22 cellular contexts compared by ENCODE assay signal in genomic region chr1:85326851-85327250, GRCh38. TPM values are rescaled to one million over a fixed set of nuclear protein-coding genes. Genes with fewer than 3 reads are reported as not detected.
A peak's percentile ranks its signal among the peaks of the same experiment; 100 is the strongest.
DNase-seq lines count a peak whose midpoint lies in the region; ATAC-seq, FAIRE-seq and TF ChIP-seq lines count a peak whose summit lies in the region.
"Had no signal": no experiment of that assay in that cellular context is flagged by ENCODE, and none has a peak within 500 bp of the region (broad histone marks: within the 10 kb centered on the region; RNA-seq: fewer than 3 reads in every experiment).

No MANE protein-coding gene starts in this region.

- H3K9me3 ChIP-seq in HepG2 (ENCODE audit: low read length) (no peaks in the 10 kb centered on the region), right lobe of liver (no peaks in the 10 kb centered on the region), Panc1 (ENCODE audit: control insufficient read depth, insufficient read depth, low read depth, low read length) (no peaks in the 10 kb centered on the region), mesenchymal stem cell (ENCODE audit: control insufficient read depth, low read length) (no peaks in the 10 kb centered on the region)
- H3K9me3 ChIP-seq: BLaER1, MG63, Peyer's patch had no signal

- H3K4me1 Mint-ChIP-seq in activated CD4-positive, alpha-beta memory T cell treated with anti-CD3 and anti-CD28 coated beads, Interleukin-2, amount 10 ng/mL, durations not matched to agents 7 days and 5 days: no peaks in the 10 kb centered on the region
- H3K4me1 Mint-ChIP-seq: CD4-positive, CD25-positive, alpha-beta regulatory T cell; T-cell had no signal

- CTCF ChIA-PET in HepG2 (lab: Yijun Ruan, JAX; ENCODE audit: low intra/inter-chr PET ratio, low total read pairs) (no interaction called here), Panc1 (lab: Charles Lee) (no interaction called here)
- CTCF ChIA-PET in activated CD4-positive, alpha-beta memory T cell treated with anti-CD3 and anti-CD28 coated beads, Interleukin-2, amount 10 ng/mL, durations not matched to agents 7 days and 5 days (lab: Charles Lee): no interaction called here

- H3K9ac ChIP-seq in HepG2 (ENCODE audit: insufficient read depth, low read depth, low read length): no peak overlapping the region
- no peak overlapping the region for H3K9ac ChIP-seq in mesenchymal stem cell (ENCODE audit: low read length)
- H3K9ac ChIP-seq: BLaER1 had no signal

- H2BK120ac ChIP-seq in mesenchymal stem cell (ENCODE audit: low read depth, low read length): no peak overlapping the region

- TF ChIP-seq EP300 in HepG2 (IDR thresholded peaks at IDR 0.05; ENCODE audit: low read depth in 2 of 2, low read length in 2 of 2): no peak
- no peak for TF ChIP-seq EP300 in HepG2 (CRISPR knock-in tag; IDR thresholded peaks at IDR 0.05; ENCODE audit: borderline replicate concordance)

- H3K27me3 ChIP-seq in HepG2 (ENCODE audit: control insufficient read depth in 1 of 2, insufficient read depth in 2 of 2, low read length in 2 of 2) (no peaks in the 10 kb centered on the region), right lobe of liver (no peaks in the 10 kb centered on the region), Panc1 (ENCODE audit: control insufficient read depth, insufficient read depth, low read length) (no peaks in the 10 kb centered on the region), mesenchymal stem cell (ENCODE audit: control insufficient read depth in 1 of 2, insufficient read depth in 1 of 2, low read length in 2 of 2) (no peaks in the 10 kb centered on the region)
- H3K27me3 ChIP-seq: MG63, Peyer's patch had no signal

- TF ChIP-seq POLR2A in HepG2 (IDR thresholded peaks at IDR 0.05; ENCODE audit: insufficient read depth in 1 of 2, low read depth in 2 of 2, low read length in 2 of 2): no peak
- no peak for TF ChIP-seq POLR2A in right lobe of liver (IDR thresholded peaks at IDR 0.05)

- no peak for DNase-seq in HepG2 (ENCODE audit: low spot score)
- no peak for DNase-seq in right lobe of liver
- no peak for DNase-seq in Panc1 (ENCODE audit: low read depth, low spot score)
- DNase-seq in mesenchymal stem cell: no peak
- no peak for DNase-seq in NCI-H2081 (lab: John Stamatoyannopoulos, UW)
- DNase-seq in SIG-M5 treated with dmso at 0.1 percent for 504 hours (lab: John Stamatoyannopoulos, UW; ENCODE audit: unreplicated experiment): no peak
- no peak for DNase-seq in activated CD4-positive, alpha-beta memory T cell treated with anti-CD3 and anti-CD28 coated beads, Interleukin-2, amount 10 ng/mL, durations not matched to agents 7 days and 5 days
- DNase-seq: 8988T; CD4-positive, CD25-positive, alpha-beta regulatory T cell; DMS53; KBM-7; MG63; NCI-H1694; NCI-H2029 treated with DMSO at 0.1 percent for 48 hours; NCI-H510A; NCI-H69; Peyer's patch; SIG-M5; T-cell had no signal

- H4K20me1 ChIP-seq in HepG2 (ENCODE audit: insufficient read depth, low read length): no peaks in the 10 kb centered on the region
- H4K20me1 ChIP-seq: BLaER1 had no signal

- H3K27me3 Mint-ChIP-seq in activated CD4-positive, alpha-beta memory T cell treated with anti-CD3 and anti-CD28 coated beads, Interleukin-2, amount 10 ng/mL, durations not matched to agents 7 days and 5 days: peaks cover 50% of the 10 kb centered on the region

- H3K79me1 ChIP-seq in mesenchymal stem cell (replicated peaks; ENCODE audit: low read length, poor library complexity, severe bottlenecking): peaks cover 14% of the 10 kb centered on the region

- H3K9me3 Mint-ChIP-seq in activated CD4-positive, alpha-beta memory T cell treated with anti-CD3 and anti-CD28 coated beads, Interleukin-2, amount 10 ng/mL, durations not matched to agents 7 days and 5 days: no peaks in the 10 kb centered on the region

- no peak overlapping the region for H3K27ac Mint-ChIP-seq in activated CD4-positive, alpha-beta memory T cell treated with anti-CD3 and anti-CD28 coated beads, Interleukin-2, amount 10 ng/mL, durations not matched to agents 7 days and 5 days
- H3K27ac Mint-ChIP-seq: CD4-positive, CD25-positive, alpha-beta regulatory T cell; T-cell had no signal

- no peak overlapping the region for H3K4ac ChIP-seq in mesenchymal stem cell (ENCODE audit: low read depth in 1 of 2, low read length in 2 of 2)

- ATAC-seq in HepG2 (no peak), right lobe of liver (no peak), Panc1 (no peak)
- ATAC-seq: T-cell had no signal

- no peak overlapping the region for H4K8ac ChIP-seq in mesenchymal stem cell (ENCODE audit: low read length)

- H2AK5ac ChIP-seq in mesenchymal stem cell (ENCODE audit: low read length, severe bottlenecking): peak overlapping the region; percentile 67

- H3K4me2 ChIP-seq in HepG2 (ENCODE audit: low read depth, low read length) (no peak overlapping the region), mesenchymal stem cell (ENCODE audit: low read length, poor library complexity, severe bottlenecking) (no peak overlapping the region)
- H3K4me2 ChIP-seq: BLaER1 had no signal

- no peak overlapping the region for H2AFZ ChIP-seq in HepG2 (ENCODE audit: low read length)
- H2AFZ ChIP-seq in mesenchymal stem cell (ENCODE audit: low read depth, low read length): no peak overlapping the region

- peak overlapping the region in 1 of 2 experiments; percentile 39 for H2BK12ac ChIP-seq in mesenchymal stem cell (ENCODE audit: low read length in 2 of 2)

- no peak for TF ChIP-seq CTCF in HepG2 (CRISPR knock-in tag; IDR thresholded peaks at IDR 0.05)
- TF ChIP-seq CTCF in right lobe of liver (IDR thresholded peaks at IDR 0.05): no peak
- no peak for TF ChIP-seq CTCF in Panc1 (IDR thresholded peaks at IDR 0.05)

- no peak overlapping the region for H2BK5ac ChIP-seq in mesenchymal stem cell (ENCODE audit: low read depth, low read length, poor library complexity, severe bottlenecking)

- WGBS in HepG2 (ENCODE audit: low lambda C conversion rate): 99% methylated on average over 5 of the region's 5 CpGs
- whole genome bisulfite sequencing in right lobe of liver (ENCODE audit: insufficient coverage, low coverage, low lambda C conversion rate, missing lambda C conversion rate): 90% methylated on average over 5 of the region's 5 CpGs
- 99% methylated on average over 5 of the region's 5 CpGs for WGBS in mesenchymal stem cell

- H3K23ac ChIP-seq in mesenchymal stem cell (ENCODE audit: low read length in 2 of 2): no peak overlapping the region

- BruUV-seq in HepG2 (replicated peaks; lab: Mats Ljungman, UMichigan) (no TSS peak), Panc1 (replicated peaks; lab: Mats Ljungman, UMichigan) (no TSS peak)

- H3K27ac ChIP-seq in HepG2 (ENCODE audit: extremely low read length, insufficient read depth, low read length) (peak overlapping the region; percentile 83), right lobe of liver (no peak overlapping the region), Panc1 (ENCODE audit: low read length) (peak overlapping the region; percentile 80), mesenchymal stem cell (ENCODE audit: low read length, poor library complexity, severe bottlenecking) (peak overlapping the region; percentile 82)
- H3K27ac ChIP-seq: BLaER1, Peyer's patch had no signal

- H3K4me1 ChIP-seq in HepG2 (ENCODE audit: insufficient read depth, low read length): peaks cover 62% of the 10 kb centered on the region
- peaks cover 0 to 10% (median 3%) of the 10 kb centered on the region in 4 donors for H3K4me1 ChIP-seq in right lobe of liver
- peaks cover 47% of the 10 kb centered on the region for H3K4me1 ChIP-seq in Panc1 (ENCODE audit: control insufficient read depth, insufficient read depth, low read length)
- H3K4me1 ChIP-seq in mesenchymal stem cell (ENCODE audit: control insufficient read depth, insufficient read depth, low read depth, low read length): peaks cover 15% of the 10 kb centered on the region

- no peaks in the 10 kb centered on the region for H3K79me2 ChIP-seq in HepG2 (ENCODE audit: insufficient read depth, low read length)

- in situ Hi-C loops in HepG2 (cut with HindIII; ENCODE audit: extremely low pct_ligation_motif_present, low pct_unique_long_range_greater_than_20kb): loop anchor here (5.0 to 10.0 kb wide), 2 partner anchors 138 to 250 kb away; partner anchors contain the start of gene DDAH1
- in situ Hi-C loops in Panc1 (cut with HindIII; ENCODE audit: low pct_unique_long_range_greater_than_20kb, low sequenced_read_pairs): no loop called here

- peak overlapping the region in 1 of 2 experiments; percentile 17 for H3K18ac ChIP-seq in mesenchymal stem cell (ENCODE audit: low read depth in 1 of 2, low read length in 2 of 2)

- H3K4me3 Mint-ChIP-seq in activated CD4-positive, alpha-beta memory T cell treated with anti-CD3 and anti-CD28 coated beads, Interleukin-2, amount 10 ng/mL, durations not matched to agents 7 days and 5 days: no peak overlapping the region
- H3K4me3 Mint-ChIP-seq: CD4-positive, CD25-positive, alpha-beta regulatory T cell; T-cell had no signal

- no peak overlapping the region for H3K14ac ChIP-seq in mesenchymal stem cell (ENCODE audit: low read length in 2 of 2)

- H3K36me3 ChIP-seq in HepG2 (replicated peaks in 1 of 2; ENCODE audit: control insufficient read depth in 1 of 2, insufficient read depth in 2 of 2, low read length in 2 of 2): peaks cover 4 to 9% of the 10 kb centered on the region in 2 experiments; a peak in 2 of 5 replicates
- peaks cover 0 to 4% (median 0%) of the 10 kb centered on the region in 4 donors for H3K36me3 ChIP-seq in right lobe of liver
- no peaks in the 10 kb centered on the region for H3K36me3 ChIP-seq in Panc1 (ENCODE audit: control insufficient read depth, insufficient read depth, low read length)
- peaks cover 1 to 3% of the 10 kb centered on the region in 2 experiments for H3K36me3 ChIP-seq in mesenchymal stem cell (ENCODE audit: control insufficient read depth in 1 of 2, insufficient read depth in 2 of 2, low read depth in 1 of 2, low read length in 2 of 2)
- H3K36me3 ChIP-seq: BLaER1, Peyer's patch had no signal

- intact Hi-C loops in HepG2 (cut with micrococcal nuclease; ENCODE audit: unreplicated experiment): loop anchor here (2.0 to 5.0 kb wide), 3 partner anchors 48 to 255 kb away; partner anchors contain the start of gene CCN1
- intact Hi-C loops in right lobe of liver (cut with DNase I): no loop called here
- intact Hi-C loops in Panc1 (cut with micrococcal nuclease; ENCODE audit: unreplicated experiment): no loop called here

- H2BK15ac ChIP-seq in mesenchymal stem cell (ENCODE audit: low read depth, poor library complexity, severe bottlenecking): no peak overlapping the region

- TF ChIP-seq RAD21 in HepG2 (CRISPR knock-in tag; IDR thresholded peaks at IDR 0.05): no peak

- H3K4me3 ChIP-seq in HepG2 (replicated peaks in 1 of 3; ENCODE audit: insufficient read depth in 1 of 3, low read depth in 2 of 3, low read length in 3 of 3) (no peak overlapping the region), right lobe of liver (no peak overlapping the region), Panc1 (ENCODE audit: low read depth in 2 of 2, low read length in 2 of 2) (no peak overlapping the region), mesenchymal stem cell (ENCODE audit: insufficient read depth in 1 of 2, low read depth in 1 of 2, low read length in 2 of 2) (no peak overlapping the region)
- H3K4me3 ChIP-seq: BLaER1, MG63, Peyer's patch had no signal

- POLR2A ChIA-PET in HepG2 (lab: Yijun Ruan, JAX) (no interaction called here), Panc1 (lab: Charles Lee) (no interaction called here)
- POLR2A ChIA-PET in activated CD4-positive, alpha-beta memory T cell treated with anti-CD3 and anti-CD28 coated beads, Interleukin-2, amount 10 ng/mL, durations not matched to agents 7 days and 5 days (lab: Charles Lee): no interaction called here

- no peak for FAIRE-seq in HepG2 (lab: Jason Lieb, UNC)
- FAIRE-seq: D721Med, GM18507 had no signal

- H4K91ac ChIP-seq in mesenchymal stem cell (ENCODE audit: low read length): no peak overlapping the region

- H3K36me3 Mint-ChIP-seq in activated CD4-positive, alpha-beta memory T cell treated with anti-CD3 and anti-CD28 coated beads, Interleukin-2, amount 10 ng/mL, durations not matched to agents 7 days and 5 days (ENCODE audit: low read depth): no peaks in the 10 kb centered on the region
- H3K36me3 Mint-ChIP-seq: T-cell had no signal

RNA-seq across cellular contexts. Expression of gene BCL10, which starts 50.4 kb away (rescaled TPM):
- 14.1 and 20.0 TPM in 2 replicates for total RNA-seq in HepG2 (2016; rRNA removed; fragmentation: Illumina TruSeq; extraction: Trizol)
- total RNA-seq in HepG2 (2016; cell fraction: cytosol; rRNA removed; fragmentation: Illumina TruSeq; extraction: Trizol; ENCODE audit: low read depth): 4.5 and 4.9 TPM in 2 replicates
- total RNA-seq in HepG2 (2016; cell fraction: insoluble cytoplasmic fraction; rRNA removed; fragmentation: Illumina TruSeq; extraction: Trizol): 13.6 and 16.8 TPM in 2 replicates
- total RNA-seq in HepG2 (2016; cell fraction: membrane; rRNA removed; fragmentation: Illumina TruSeq; extraction: Trizol): 11.2 and 12.0 TPM in 2 replicates
- total RNA-seq in HepG2 (2016; cell fraction: nucleus; rRNA removed; fragmentation: Illumina TruSeq; extraction: Trizol): 10.9 and 11.5 TPM in 2 replicates
- polyA plus RNA-seq in HepG2 (2011; rRNA removed): 3.7 and 3.8 TPM in 2 replicates
- 2.7 TPM in 2 replicates for polyA plus RNA-seq in HepG2 (2011; cell fraction: cytosol; rRNA removed)
- 2.7 and 3.0 TPM in 2 replicates for polyA plus RNA-seq in HepG2 (2011; cell fraction: nucleus; rRNA removed)
- 5.5 and 6.6 TPM in 2 replicates for polyA plus RNA-seq in HepG2 (2012)
- polyA plus RNA-seq in HepG2 (2016; cell fraction: cytosol; fragmentation: Illumina TruSeq; extraction: Trizol; ENCODE audit: low read depth): 0.95 and 1.2 TPM in 2 replicates
- polyA plus RNA-seq in HepG2 (2016; cell fraction: insoluble cytoplasmic fraction; fragmentation: Illumina TruSeq; extraction: Trizol; ENCODE audit: low read depth): 14.1 and 14.9 TPM in 2 replicates
- 3.2 and 3.8 TPM in 2 replicates for polyA plus RNA-seq in HepG2 (2016; cell fraction: membrane; fragmentation: Illumina TruSeq; extraction: Trizol; ENCODE audit: low read depth)
- 9.1 and 9.7 TPM in 2 replicates for polyA plus RNA-seq in HepG2 (2016; cell fraction: nucleus; fragmentation: Illumina TruSeq; extraction: Trizol; ENCODE audit: insufficient read depth, low read depth)
- 6.7 and 7.6 TPM in 2 replicates for polyA minus RNA-seq in HepG2 (2011; rRNA and poly(A)+ RNA removed; ENCODE audit: low replicate concordance)
- 6.9 and 7.7 TPM in 2 replicates for polyA minus RNA-seq in HepG2 (2011; cell fraction: cytosol; rRNA and poly(A)+ RNA removed)
- 18.7 and 23.1 TPM in 2 replicates for polyA minus RNA-seq in HepG2 (2011; cell fraction: nucleus; rRNA and poly(A)+ RNA removed)
- total RNA-seq in right lobe of liver: 10 to 100 TPM in 2 of 6 experiments, 1 to 10 TPM in 4; 7.3 to 14.1 (median 9.1) TPM
- 69.9 TPM for total RNA-seq in Panc1 (2021; ENCODE audit: unreplicated experiment)
- 32.8 TPM for polyA plus RNA-seq in Panc1 (2012; ENCODE audit: insufficient read length)
- 21.7 TPM for polyA plus RNA-seq in mesenchymal stem cell (2013, experiment 1 of 2)
- polyA plus RNA-seq in mesenchymal stem cell (2013, experiment 2 of 2): 22.6 TPM
- 10 to 100 TPM; 24.3 to 30.1 TPM for total RNA-seq in activated CD4-positive, alpha-beta memory T cell treated with anti-CD3 and anti-CD28 coated beads, Interleukin-2, amount 10 ng/mL, durations not matched to agents 7 days and 5 days

Comparison
In these comparisons a context has a peak if more than half of its experiments do, and no peak if none do; other contexts are left out.
1. H3K27ac ChIP-seq: peak in HepG2 (single experiment), Panc1 (single experiment) and mesenchymal stem cell (single experiment); none in right lobe of liver (0 of 3).